In genomic region chr6:21061892-21062291, GRCh38 we compare ENCODE assay signal across 1 cellular context.
TF ChIP-seq lines count a peak whose summit lies in the region.

No MANE protein-coding gene starts in this region.

TF ChIP-seq in HepG2, 621 proteins besides CTCF, POLR2A, EP300 and RAD21 (continued from another document and continues in another):
- TF ChIP-seq THRA (CRISPR knock-in tag; IDR thresholded peaks at IDR 0.05; ENCODE audit: borderline replicate concordance) (no peak), ZNF234 (CRISPR knock-in tag; conservative IDR thresholded peaks at IDR 0.05) (no peak), RAD51 (IDR thresholded peaks at IDR 0.05; ENCODE audit: borderline replicate concordance) (no peak), XBP1 (CRISPR knock-in tag; IDR thresholded peaks at IDR 0.05) (no peak), SRF (IDR thresholded peaks at IDR 0.05; ENCODE audit: low read depth, low read length) (no peak), ZNF691 (CRISPR knock-in tag; IDR thresholded peaks at IDR 0.05; ENCODE audit: borderline replicate concordance, low read depth) (no peak), KMT2A (CRISPR knock-in tag; IDR thresholded peaks at IDR 0.05) (no peak), FOXP1 (IDR thresholded peaks at IDR 0.05) (no peak), FOXP1 (CRISPR knock-in tag; IDR thresholded peaks at IDR 0.05) (peak; percentile 55), SALL2 (CRISPR knock-in tag; IDR thresholded peaks at IDR 0.05) (no peak), CHCHD3 (CRISPR knock-in tag; IDR thresholded peaks at IDR 0.05) (no peak), ATF5 (CRISPR knock-in tag; IDR thresholded peaks at IDR 0.05; ENCODE audit: low read depth) (no peak), SETDB1 (CRISPR knock-in tag; IDR thresholded peaks at IDR 0.05; ENCODE audit: borderline replicate concordance) (no peak), GATAD2A (CRISPR knock-in tag; IDR thresholded peaks at IDR 0.05) (peak; percentile 54), ZBTB25 (CRISPR knock-in tag; IDR thresholded peaks at IDR 0.05) (no peak), KDM4B (CRISPR knock-in tag; IDR thresholded peaks at IDR 0.05) (no peak), AKNA (CRISPR knock-in tag; IDR thresholded peaks at IDR 0.05; ENCODE audit: borderline replicate concordance) (no peak), RBM39 (IDR thresholded peaks at IDR 0.05; ENCODE audit: low read depth, low read length, poor library complexity, severe bottlenecking) (no peak), PRMT3 (CRISPR knock-in tag; IDR thresholded peaks at IDR 0.05; ENCODE audit: borderline replicate concordance, low read depth) (no peak), NR3C1 (CRISPR knock-in tag; IDR thresholded peaks at IDR 0.05) (no peak), HMG20B (CRISPR knock-in tag; conservative IDR thresholded peaks at IDR 0.05) (no peak), ZNF281 (CRISPR knock-in tag; IDR thresholded peaks at IDR 0.05; ENCODE audit: borderline replicate concordance) (no peak), FOXA1 (IDR thresholded peaks at IDR 0.05) (no peak), FOXA1 (CRISPR knock-in tag; IDR thresholded peaks at IDR 0.05) (no peak), AHDC1 (CRISPR knock-in tag; IDR thresholded peaks at IDR 0.05; ENCODE audit: borderline replicate concordance) (0 out of 2 replicates have a peak, but pooled peaks have one; percentile 21), ZNF513 (CRISPR knock-in tag; conservative IDR thresholded peaks at IDR 0.05) (no peak), CCAR2 (optimal IDR thresholded peaks at IDR 0.05; ENCODE audit: low read depth, low read length) (no peak), ZNF737 (CRISPR knock-in tag; IDR thresholded peaks at IDR 0.05; ENCODE audit: borderline replicate concordance) (no peak), ZNF567 (CRISPR knock-in tag; IDR thresholded peaks at IDR 0.05; ENCODE audit: borderline replicate concordance) (no peak), ZNF720 (CRISPR knock-in tag; IDR thresholded peaks at IDR 0.05) (no peak), SSRP1 (CRISPR knock-in tag; IDR thresholded peaks at IDR 0.05) (no peak), CHD4 (IDR thresholded peaks at IDR 0.05; ENCODE audit: borderline replicate concordance, low read length) (no peak)
